Comparison of ENCODE assay signal across 8 cellular contexts in the genomic region with DNA sequence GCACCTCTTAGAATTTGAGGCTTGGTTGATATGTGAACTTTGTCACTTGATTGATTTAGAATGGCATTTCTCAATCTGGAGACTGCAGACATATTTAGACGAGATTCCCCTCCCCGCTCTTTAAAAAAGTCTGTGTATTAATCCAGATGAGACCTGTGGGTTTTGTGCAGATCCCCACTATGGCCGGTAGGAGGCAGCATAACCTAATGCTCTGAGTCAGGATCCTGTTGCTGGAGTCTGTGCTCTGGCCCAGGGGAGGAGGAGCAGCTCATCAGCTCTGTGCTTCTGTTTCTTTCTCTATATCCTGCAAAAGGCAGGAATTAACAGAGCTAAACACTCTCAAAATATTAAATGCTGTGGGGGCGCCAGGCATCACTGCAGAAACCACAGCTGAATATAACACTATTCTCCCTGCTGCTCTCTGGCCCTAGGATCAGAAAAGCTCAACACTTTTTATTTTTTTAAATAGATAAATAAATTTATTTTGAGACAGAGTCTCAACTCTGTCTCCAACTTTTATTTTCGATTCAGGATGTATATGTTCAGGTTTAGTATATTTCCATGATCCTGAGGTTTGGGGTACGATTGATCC. TPM values are rescaled to one million over a fixed set of nuclear protein-coding genes. Genes with fewer than 3 reads are reported as not detected.
DNase-seq lines count a peak whose midpoint lies in the region; ATAC-seq and TF ChIP-seq lines count a peak whose summit lies in the region.

No MANE protein-coding gene starts in this region.

- H3K9me3 ChIP-seq in left lung = no peaks in the 10 kb centered on the region

- no peak overlapping the region for H3K27ac ChIP-seq in left lung

- no peaks in the 10 kb centered on the region for H3K36me3 ChIP-seq in left lung

- H3K4me1 Mint-ChIP-seq in activated B cell treated with CpG ODN at 0.5 μM for 24 hours = no peaks in the 10 kb centered on the region
- H3K4me1 Mint-ChIP-seq in chondrocyte (ENCODE audit: low read depth) = no peaks in the 10 kb centered on the region

- DNase-seq in A172 (ENCODE audit: low spot score) (peak; percentile 91), GM13976 (ENCODE audit: low spot score) (peak; percentile 86), NCI-H226 (peak; percentile 66), activated B cell treated with CpG ODN at 0.5 μM for 24 hours (peak; percentile 33), chondrocyte (ENCODE audit: low spot score) (no peak), left lung (peak in 1 of 2 donors; percentile 64)
- DNase-seq in stimulated activated CD4-positive, alpha-beta T cell treated with anti-CD3 and anti-CD28 coated beads, TNF-alpha, amount 100 ng/mL, for 24 hours (ENCODE audit: low read depth in 3 of 3) = peak; percentile 20 to 57 (median 38)

- POLR2A ChIA-PET in activated B cell treated with CpG ODN at 0.5 μM for 24 hours (lab: Charles Lee) = interaction anchor here (1.2 kb wide), 1 partner anchor 68 kb away, joined by 3 read pairs; no protein-coding TSS in a partner anchor

- ATAC-seq in HG03095 (IDR thresholded peaks at IDR 0.05; ENCODE audit: unreplicated experiment) = peak; percentile 87
- peak; percentile 97 for ATAC-seq in activated B cell treated with CpG ODN at 0.5 μM for 24 hours (ENCODE audit: low read depth)
- peak; percentile 100 for ATAC-seq in left lung

- in situ Hi-C loops in GM13976 (cut with MboI; ENCODE audit: low sequenced_read_pairs, unreplicated experiment) = loop anchor here (25.0 kb wide), 1 partner anchor 415 kb away; no protein-coding TSS in a partner anchor

- H3K4me1 ChIP-seq in left lung = no peaks in the 10 kb centered on the region

- H3K4me3 ChIP-seq in left lung = no peak overlapping the region

- no peak overlapping the region for H3K4me3 Mint-ChIP-seq in activated B cell treated with CpG ODN at 0.5 μM for 24 hours
- no peak overlapping the region for H3K4me3 Mint-ChIP-seq in chondrocyte (ENCODE audit: unreplicated experiment)

- intact Hi-C loops in activated B cell treated with CpG ODN at 0.5 μM for 24 hours (cut with micrococcal nuclease) (loop anchor here (1.0 to 5.0 kb wide), 6 partner anchors 68 to 1600 kb away; a partner anchor contains a TSS), left lung (cut with DNase I) (loop anchor here in 1 of 2 donors (5.0 to 10.0 kb wide), 2 partner anchors 70 to 173 kb away; no protein-coding TSS in a partner anchor)

- H3K27me3 ChIP-seq in left lung = no peaks in the 10 kb centered on the region

- H3K36me3 Mint-ChIP-seq in activated B cell treated with CpG ODN at 0.5 μM for 24 hours (ENCODE audit: low read depth) (no peaks in the 10 kb centered on the region), chondrocyte (ENCODE audit: low read depth) (no peaks in the 10 kb centered on the region)

- TF ChIP-seq CTCF in GM13976 (IDR thresholded peaks at IDR 0.05; ENCODE audit: borderline replicate concordance, control extremely low read depth, extremely low read depth, insufficient read depth, missing control alignments) (peak; percentile 82), activated B cell treated with CpG ODN at 0.5 μM for 24 hours (IDR thresholded peaks at IDR 0.05) (peak; percentile 77), chondrocyte (IDR thresholded peaks at IDR 0.05) (peak; percentile 96), left lung (IDR thresholded peaks at IDR 0.05) (peak; percentile 91 to 94)

- H3K27me3 Mint-ChIP-seq in activated B cell treated with CpG ODN at 0.5 μM for 24 hours (peaks cover 2% of the 10 kb centered on the region), chondrocyte (ENCODE audit: low read depth) (no peaks in the 10 kb centered on the region)

- CTCF ChIA-PET in activated B cell treated with CpG ODN at 0.5 μM for 24 hours (lab: Charles Lee) = interaction anchor here (0.6 to 2.5 kb wide), 18 partner anchors 12 to 412 kb away, joined by 3 to 54 read pairs (median 4); a partner anchor contains a TSS

- H3K9me3 Mint-ChIP-seq in activated B cell treated with CpG ODN at 0.5 μM for 24 hours = no peaks in the 10 kb centered on the region
- H3K9me3 Mint-ChIP-seq in chondrocyte (ENCODE audit: low read depth) = no peaks in the 10 kb centered on the region

- H3K27ac Mint-ChIP-seq in activated B cell treated with CpG ODN at 0.5 μM for 24 hours (no peak overlapping the region), chondrocyte (ENCODE audit: unreplicated experiment) (no peak overlapping the region)

RNA-seq across cellular contexts. Expression of a gene that starts 23.9 kb away (rescaled TPM):
- 58.6 and 80.2 TPM in 2 replicates for total RNA-seq in A172 (2014; rRNA removed; shearing (Covaris generic))
- total RNA-seq in activated B cell treated with CpG ODN at 0.5 μM for 24 hours (36.7 and 38.0 TPM in 2 replicates), chondrocyte (48.4 to 52.9 TPM (median 48.7 TPM) in 3 replicates), left lung (10 to 100 TPM; 33.3 to 34.8 TPM)
